23 cellular contexts compared by ENCODE assay signal in the genomic region with DNA sequence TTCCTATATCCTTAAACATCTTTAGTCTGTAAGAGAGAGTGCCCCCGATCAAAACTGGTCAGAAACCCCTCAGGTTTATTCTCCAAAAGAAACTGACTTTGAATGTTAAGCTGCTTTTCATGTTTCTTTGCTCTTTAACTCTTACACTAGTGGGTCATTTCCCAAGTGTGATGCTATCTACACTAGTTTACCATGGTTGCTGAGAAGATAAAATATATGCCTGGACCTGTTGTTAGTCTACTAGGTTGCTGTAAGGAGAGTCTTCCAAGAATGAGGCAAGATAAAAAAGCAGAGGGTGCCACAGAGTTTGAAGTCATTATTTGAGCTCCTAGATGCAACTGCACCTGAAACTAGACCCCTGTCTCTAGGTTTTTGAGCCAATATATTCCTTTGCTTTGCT. TPM values are rescaled to one million over a fixed set of nuclear protein-coding genes. Genes with fewer than 3 reads are reported as not detected.
"Had no signal": no experiment of that assay in that cellular context is flagged by ENCODE, and none has a peak within 500 bp of the region (broad histone marks: within the 10 kb centered on the region; RNA-seq: fewer than 3 reads in every experiment).

No MANE protein-coding gene starts in this region.

- H3K4me1 ChIP-seq: Peyer's patch, SJCRH30 had no signal

- H3K9me3 Mint-ChIP-seq: IgD-negative memory B cell had no signal

- H3K36me3 ChIP-seq: Peyer's patch, SJCRH30 had no signal

- H3K9me3 ChIP-seq: Peyer's patch, SJCRH30 had no signal

- DNase-seq: KBM-7; MV-4-11; NCI-H1048; NCI-H1436 treated with DMSO at 0.1 percent for 48 hours; NCI-H1694; NCI-H187 treated with DMSO at 0.1 percent for 48 hours; NCI-H2029 treated with DMSO at 0.1 percent for 48 hours; NCI-H345; NCI-H446 treated with DMSO at 0.1 percent for 48 hours; NCI-H82; NK-92 treated with Interleukin-12 subunit alpha and Interleukin-12 subunit beta, amount 100 ng/mL, for 24 hours; PC-3; Peyer's patch; SHP77 treated with DMSO at 0.1 percent for 48 hours; SJCRH30 had no signal

- H3K27ac ChIP-seq: HL-60, Peyer's patch, SJCRH30 had no signal

- H3K27me3 ChIP-seq: Peyer's patch, SJCRH30 had no signal

- H3K27ac Mint-ChIP-seq: IgD-negative memory B cell had no signal

- H3K27me3 Mint-ChIP-seq: IgD-negative memory B cell had no signal

- FAIRE-seq: HTR-8/SVneo had no signal

- ATAC-seq: PC-3, Right ventricle myocardium inferior had no signal

- H3K4me3 Mint-ChIP-seq: IgD-negative memory B cell had no signal

- H3K4me3 ChIP-seq: Peyer's patch, SJCRH30 had no signal

RNA-seq across cellular contexts. Expression of gene AQP8, which starts 53.1 kb away (rescaled TPM):
- total RNA-seq: LHCN-M2, MCF 10A, OCI-LY7, PC-3, Peyer's patch, Right ventricle myocardium inferior, RPMI7951, SJCRH30 had no signal
- polyA plus RNA-seq: IgD-negative memory B cell had no signal
